Comparison of ENCODE assay signal across 9 cellular contexts in genomic region chr6:215335-216034, GRCh38.
DNase-seq lines count a peak whose midpoint lies in the region; ATAC-seq and TF ChIP-seq lines count a peak whose summit lies in the region.
"Had no signal": no experiment of that assay in that cellular context is flagged by ENCODE, and none has a peak within 500 bp of the region (broad histone marks: within the 10 kb centered on the region; RNA-seq: fewer than 3 reads in every experiment).

No MANE protein-coding gene starts in this region.

- peak; percentile 65 for DNase-seq in activated gamma-delta T cell treated with Interleukin-2 at 50 U/mL for 16 hours
- no peak for DNase-seq in activated gamma-delta T cell (lab: John Stamatoyannopoulos, UW)
- DNase-seq in activated CD8-positive, alpha-beta memory T cell treated with anti-CD3 and anti-CD28 coated beads, Interleukin-2, amount 10 ng/mL, durations not matched to agents 7 days and 5 days: peak; percentile 77
- DNase-seq in left ventricle myocardium superior: no peak
- no peak for DNase-seq in chondrocyte (ENCODE audit: low spot score)
- DNase-seq in CD1c-positive myeloid dendritic cell (ENCODE audit: extremely low spot score): no peak
- DNase-seq: C1 segment of cervical spinal cord had no signal

- ATAC-seq in activated CD8-positive, alpha-beta memory T cell treated with anti-CD3 and anti-CD28 coated beads, Interleukin-2, amount 10 ng/mL, durations not matched to agents 7 days and 5 days: peak; percentile 88
- peak; percentile 43 for ATAC-seq in left ventricle myocardium superior
- no peak for ATAC-seq in stimulated activated memory B cell treated with anti-CD40 and anti-IgM and Interleukin-4, amounts not matched to agents 10 μg/mL and 1 μg/mL and 100 μg/mL, for 72 hours
- ATAC-seq in HG03045 (IDR thresholded peaks at IDR 0.05; ENCODE audit: unreplicated experiment): no peak

- H3K27ac Mint-ChIP-seq in activated CD8-positive, alpha-beta memory T cell treated with anti-CD3 and anti-CD28 coated beads, Interleukin-2, amount 10 ng/mL, durations not matched to agents 7 days and 5 days: peak overlapping the region; percentile 58
- H3K27ac Mint-ChIP-seq in stimulated activated memory B cell treated with anti-CD40 and anti-IgM and Interleukin-4, amounts not matched to agents 10 μg/mL and 1 μg/mL and 100 μg/mL, for 72 hours: peak overlapping the region; percentile 87
- no peak overlapping the region for H3K27ac Mint-ChIP-seq in chondrocyte (ENCODE audit: unreplicated experiment)

- CTCF ChIA-PET in activated CD8-positive, alpha-beta memory T cell treated with anti-CD3 and anti-CD28 coated beads, Interleukin-2, amount 10 ng/mL, durations not matched to agents 7 days and 5 days (lab: Charles Lee): interaction anchor here (0.6 to 4.8 kb wide), 4 partner anchors 26 to 175 kb away, joined by 3 to 29 read pairs (median 6); partner anchors contain the start of gene DUSP22

- no peak overlapping the region for H3K4me3 Mint-ChIP-seq in activated CD8-positive, alpha-beta memory T cell treated with anti-CD3 and anti-CD28 coated beads, Interleukin-2, amount 10 ng/mL, durations not matched to agents 7 days and 5 days
- H3K4me3 Mint-ChIP-seq in stimulated activated memory B cell treated with anti-CD40 and anti-IgM and Interleukin-4, amounts not matched to agents 10 μg/mL and 1 μg/mL and 100 μg/mL, for 72 hours: no peak overlapping the region
- no peak overlapping the region for H3K4me3 Mint-ChIP-seq in chondrocyte (ENCODE audit: unreplicated experiment)

- TF ChIP-seq CTCF in chondrocyte (IDR thresholded peaks at IDR 0.05): no peak

- intact Hi-C loops in left ventricle myocardium superior (cut with micrococcal nuclease): no loop called here

- peaks cover 11% of the 10 kb centered on the region for H3K27me3 Mint-ChIP-seq in activated CD8-positive, alpha-beta memory T cell treated with anti-CD3 and anti-CD28 coated beads, Interleukin-2, amount 10 ng/mL, durations not matched to agents 7 days and 5 days
- peaks cover 7% of the 10 kb centered on the region for H3K27me3 Mint-ChIP-seq in stimulated activated memory B cell treated with anti-CD40 and anti-IgM and Interleukin-4, amounts not matched to agents 10 μg/mL and 1 μg/mL and 100 μg/mL, for 72 hours
- H3K27me3 Mint-ChIP-seq in chondrocyte (ENCODE audit: low read depth): peaks cover 20% of the 10 kb centered on the region

- peaks cover 25% of the 10 kb centered on the region for H3K36me3 Mint-ChIP-seq in activated CD8-positive, alpha-beta memory T cell treated with anti-CD3 and anti-CD28 coated beads, Interleukin-2, amount 10 ng/mL, durations not matched to agents 7 days and 5 days
- no peaks in the 10 kb centered on the region for H3K36me3 Mint-ChIP-seq in stimulated activated memory B cell treated with anti-CD40 and anti-IgM and Interleukin-4, amounts not matched to agents 10 μg/mL and 1 μg/mL and 100 μg/mL, for 72 hours
- no peaks in the 10 kb centered on the region for H3K36me3 Mint-ChIP-seq in chondrocyte (ENCODE audit: low read depth)

- H3K9me3 Mint-ChIP-seq in activated CD8-positive, alpha-beta memory T cell treated with anti-CD3 and anti-CD28 coated beads, Interleukin-2, amount 10 ng/mL, durations not matched to agents 7 days and 5 days (ENCODE audit: low read depth): peaks cover 11% of the 10 kb centered on the region
- H3K9me3 Mint-ChIP-seq in stimulated activated memory B cell treated with anti-CD40 and anti-IgM and Interleukin-4, amounts not matched to agents 10 μg/mL and 1 μg/mL and 100 μg/mL, for 72 hours: no peaks in the 10 kb centered on the region
- H3K9me3 Mint-ChIP-seq in chondrocyte (ENCODE audit: low read depth): no peaks in the 10 kb centered on the region

- peaks cover 51% of the 10 kb centered on the region for H3K4me1 Mint-ChIP-seq in activated CD8-positive, alpha-beta memory T cell treated with anti-CD3 and anti-CD28 coated beads, Interleukin-2, amount 10 ng/mL, durations not matched to agents 7 days and 5 days
- peaks cover 83% of the 10 kb centered on the region for H3K4me1 Mint-ChIP-seq in stimulated activated memory B cell treated with anti-CD40 and anti-IgM and Interleukin-4, amounts not matched to agents 10 μg/mL and 1 μg/mL and 100 μg/mL, for 72 hours
- H3K4me1 Mint-ChIP-seq in chondrocyte (ENCODE audit: low read depth): peaks cover 3% of the 10 kb centered on the region

Comparison
In these comparisons a context has a peak if more than half of its experiments do, and no peak if none do; other contexts are left out.
1. DNase-seq: peak in activated gamma-delta T cell treated with Interleukin-2 at 50 U/mL for 16 hours (single experiment) and activated CD8-positive, alpha-beta memory T cell treated with anti-CD3 and anti-CD28 coated beads, Interleukin-2, amount 10 ng/mL, durations not matched to agents 7 days and 5 days (single experiment); none in activated gamma-delta T cell (single experiment), left ventricle myocardium superior (single experiment), chondrocyte (single experiment) and CD1c-positive myeloid dendritic cell (single experiment).
2. ATAC-seq: peak in activated CD8-positive, alpha-beta memory T cell treated with anti-CD3 and anti-CD28 coated beads, Interleukin-2, amount 10 ng/mL, durations not matched to agents 7 days and 5 days (single experiment) and left ventricle myocardium superior (single experiment); none in stimulated activated memory B cell treated with anti-CD40 and anti-IgM and Interleukin-4, amounts not matched to agents 10 μg/mL and 1 μg/mL and 100 μg/mL, for 72 hours (single experiment) and HG03045 (single experiment).